12 cellular contexts compared by ENCODE assay signal in genomic region chr2:109438773-109439191, GRCh38.
DNase-seq lines count a peak whose midpoint lies in the region; ATAC-seq and TF ChIP-seq lines count a peak whose summit lies in the region.
"Had no signal": no experiment of that assay in that cellular context is flagged by ENCODE, and none has a peak within 500 bp of the region (broad histone marks: within the 10 kb centered on the region; RNA-seq: fewer than 3 reads in every experiment).

No MANE protein-coding gene starts in this region.

- H3K79me1 ChIP-seq in trophoblast cell (ENCODE audit: low read length), result no peaks in the 10 kb centered on the region

- H2AFZ ChIP-seq in trophoblast cell (ENCODE audit: insufficient read depth, low read length, poor library complexity), result no peak overlapping the region

- H3K18ac ChIP-seq in trophoblast cell (ENCODE audit: low read length), result no peak overlapping the region

- H4K91ac ChIP-seq in trophoblast cell (ENCODE audit: low read depth, low read length), result no peak overlapping the region

- H3K4me3 ChIP-seq in RWPE2 (ENCODE audit: severe bottlenecking) (no peak overlapping the region), foreskin fibroblast (ENCODE audit: low read depth in 1 of 2, low read length in 2 of 2) (no peak overlapping the region), trophoblast cell (ENCODE audit: low read depth, low read length) (no peak overlapping the region)
- H3K4me3 ChIP-seq: testis had no signal

- H3K79me2 ChIP-seq in trophoblast cell (ENCODE audit: control insufficient read depth, insufficient read depth, low read length, poor library complexity), result no peaks in the 10 kb centered on the region

- peak; percentile 22 for DNase-seq in COLO668 (lab: John Stamatoyannopoulos, UW; ENCODE audit: unreplicated experiment)
- peak; percentile 25 for DNase-seq in RWPE2 (ENCODE audit: low spot score)
- DNase-seq in foreskin fibroblast, result peak; percentile 84 to 88
- peak; percentile 74 to 92 for DNase-seq in trophoblast cell
- no peak for DNase-seq in NCI-H1105 (lab: John Stamatoyannopoulos, UW)
- no peak for DNase-seq in activated T-cell treated with anti-CD3 and anti-CD28 coated beads, Interleukin-2, amount 50 U/mL, for 4 hours
- no peak for DNase-seq in T-helper 1 cell
- DNase-seq: activated naive CD4-positive, alpha-beta T cell treated with anti-CD3 and anti-CD28 coated beads, Interleukin-2, amount 50 U/mL, for 16 hours; NCI-H2081; small intestine; testis had no signal

- H3K27me3 ChIP-seq in RWPE2 (ENCODE audit: insufficient read depth, poor library complexity, severe bottlenecking), result no peaks in the 10 kb centered on the region
- no peaks in the 10 kb centered on the region for H3K27me3 ChIP-seq in trophoblast cell (ENCODE audit: insufficient read depth, low read length)
- H3K27me3 ChIP-seq: testis had no signal

- peaks cover 24% of the 10 kb centered on the region for H3K9me3 Mint-ChIP-seq in activated T-cell treated with anti-CD3 and anti-CD28 coated beads, Interleukin-2, amount 50 U/mL, for 4 hours

- H3K36me3 ChIP-seq in RWPE2 (ENCODE audit: low read depth) (no peaks in the 10 kb centered on the region), trophoblast cell (ENCODE audit: control insufficient read depth in 1 of 2, insufficient read depth in 2 of 2, low read length in 2 of 2) (no peaks in the 10 kb centered on the region)

- H3K27me3 Mint-ChIP-seq in activated T-cell treated with anti-CD3 and anti-CD28 coated beads, Interleukin-2, amount 50 U/mL, for 4 hours (ENCODE audit: low read depth), result peaks cover 3% of the 10 kb centered on the region

- H3K4me2 ChIP-seq in trophoblast cell (ENCODE audit: low read length), result no peak overlapping the region

- no peak overlapping the region for H2BK5ac ChIP-seq in trophoblast cell (ENCODE audit: low read depth, low read length, poor library complexity)

- no peak overlapping the region for H3K14ac ChIP-seq in trophoblast cell (ENCODE audit: low read length)

- H3K23ac ChIP-seq in trophoblast cell (ENCODE audit: low read length), result no peak overlapping the region

- H2BK120ac ChIP-seq in trophoblast cell (ENCODE audit: insufficient read depth, low read length, poor library complexity), result no peak overlapping the region

- no peak for ATAC-seq in RWPE2 (ENCODE audit: low read depth)
- ATAC-seq in activated T-cell treated with anti-CD3 and anti-CD28 coated beads, Interleukin-2, amount 50 U/mL, for 4 hours, result no peak
- ATAC-seq in HG02588 (IDR thresholded peaks at IDR 0.05; ENCODE audit: unreplicated experiment), result no peak

- H4K12ac ChIP-seq in trophoblast cell (ENCODE audit: low read depth, low read length), result no peak overlapping the region

- H3K36me3 Mint-ChIP-seq in activated T-cell treated with anti-CD3 and anti-CD28 coated beads, Interleukin-2, amount 50 U/mL, for 4 hours (ENCODE audit: insufficient read depth), result peaks cover 13% of the 10 kb centered on the region

- WGBS in trophoblast cell (ENCODE audit: extremely low coverage, insufficient coverage, insufficient read length), result no CpG with 5 or more reads among the region's 3 CpGs

- no peak overlapping the region for H2AK5ac ChIP-seq in trophoblast cell (ENCODE audit: low read length)

- no peaks in the 10 kb centered on the region for H3K4me1 ChIP-seq in RWPE2 (ENCODE audit: insufficient read depth, poor library complexity, severe bottlenecking)
- H3K4me1 ChIP-seq in trophoblast cell (ENCODE audit: control insufficient read depth in 1 of 2, insufficient read depth in 2 of 2, low read length in 2 of 2), result no peaks in the 10 kb centered on the region
- H3K4me1 ChIP-seq: testis had no signal

- H3K4ac ChIP-seq in trophoblast cell (ENCODE audit: low read depth, low read length), result no peak overlapping the region

- no peak overlapping the region for H3K9ac ChIP-seq in trophoblast cell (ENCODE audit: low read length)

- H2BK12ac ChIP-seq in trophoblast cell (ENCODE audit: low read length), result no peak overlapping the region

- TF ChIP-seq CTCF in RWPE2 (IDR thresholded peaks at IDR 0.05; ENCODE audit: poor library complexity, severe bottlenecking), result no peak
- no peak for TF ChIP-seq CTCF in foreskin fibroblast (IDR thresholded peaks at IDR 0.05; ENCODE audit: low read depth, low read length)

- no peaks in the 10 kb centered on the region for H3K4me1 Mint-ChIP-seq in activated T-cell treated with anti-CD3 and anti-CD28 coated beads, Interleukin-2, amount 50 U/mL, for 4 hours (ENCODE audit: low read depth)

- H3K9me3 ChIP-seq in RWPE2 (ENCODE audit: severe bottlenecking) (peaks cover 13% of the 10 kb centered on the region), trophoblast cell (ENCODE audit: insufficient read depth, low read depth, low read length) (peaks cover 5% of the 10 kb centered on the region)
- H3K9me3 ChIP-seq: testis had no signal

- no peak overlapping the region for H3K27ac ChIP-seq in RWPE2 (ENCODE audit: poor library complexity, severe bottlenecking)
- no peak overlapping the region for H3K27ac ChIP-seq in trophoblast cell (ENCODE audit: low read depth, low read length)
- H3K27ac ChIP-seq: testis had no signal

- no peak overlapping the region for H3K4me3 Mint-ChIP-seq in activated T-cell treated with anti-CD3 and anti-CD28 coated beads, Interleukin-2, amount 50 U/mL, for 4 hours

- H4K8ac ChIP-seq in trophoblast cell (ENCODE audit: low read depth, low read length), result no peak overlapping the region

Comparison
In these comparisons a context has a peak if more than half of its experiments do, and no peak if none do; other contexts are left out.
1. DNase-seq: peak in COLO668 (single experiment), RWPE2 (single experiment), foreskin fibroblast (2 of 2) and trophoblast cell (2 of 2); none in NCI-H1105 (single experiment), activated T-cell treated with anti-CD3 and anti-CD28 coated beads, Interleukin-2, amount 50 U/mL, for 4 hours (single experiment) and T-helper 1 cell (0 of 5).